ENCODE assay signal across 3 cellular contexts in genomic region chr6:34085453-34086170, GRCh38.
TF ChIP-seq lines count a peak whose summit lies in the region.

No MANE protein-coding gene starts in this region.

TF ChIP-seq in HepG2, 621 proteins besides CTCF, POLR2A, EP300 and RAD21:
- no peak for TF ChIP-seq KDM4B (CRISPR knock-in tag; IDR thresholded peaks at IDR 0.05)
- TF ChIP-seq ZNF3 (CRISPR knock-in tag; IDR thresholded peaks at IDR 0.05) = 0 out of 2 replicates have a peak, but pooled peaks have one; percentile 59
TF ChIP-seq in HepG2: peak in this region for 1.

TF ChIP-seq in HEK293, 187 proteins besides CTCF, POLR2A, EP300 and RAD21:
- TF ChIP-seq ZNF645 (tag by site-specific recombination; IDR thresholded peaks at IDR 0.05) (no peak), ZNF664 (tag by site-specific recombination; IDR thresholded peaks at IDR 0.05) (peak; percentile 92), ZNF585B (tag by site-specific recombination; IDR thresholded peaks at IDR 0.05) (no peak), ZNF623 (tag by site-specific recombination; IDR thresholded peaks at IDR 0.05) (peak; percentile 93), TRIM28 (IDR thresholded peaks at IDR 0.05; ENCODE audit: borderline replicate concordance, low read length) (no peak)

TF ChIP-seq in H1, 55 proteins besides CTCF, POLR2A, EP300 and RAD21:
- 0 out of 2 replicates have a peak, but pooled peaks have one; percentile 21 for TF ChIP-seq KDM1A (IDR thresholded peaks at IDR 0.05; ENCODE audit: borderline replicate concordance, low read length)
- no peak for TF ChIP-seq CBX8 (IDR thresholded peaks at IDR 0.05; ENCODE audit: borderline replicate concordance, low read depth, low read length)
TF ChIP-seq in H1: peak in this region for 1.
